ENCODE assay signal across 6 cellular contexts in genomic region chr1:6436277-6436676, GRCh38. TPM values are rescaled to one million over a fixed set of nuclear protein-coding genes. Genes with fewer than 3 reads are reported as not detected.
"Had no signal": no experiment of that assay in that cellular context is flagged by ENCODE, and none has a peak within 500 bp of the region (broad histone marks: within the 10 kb centered on the region; RNA-seq: fewer than 3 reads in every experiment).

No MANE protein-coding gene starts in this region.

RNA-seq across cellular contexts. Expression of gene ESPN, which starts 11.7 kb away (rescaled TPM):
- total RNA-seq: OCI-LY7, RPMI7951, SJSA1 had no signal

RNA-seq across cellular contexts. Expression of gene HES2, which starts 16.6 kb away (rescaled TPM):
- total RNA-seq: OCI-LY7, Right ventricle myocardium inferior, Right ventricle myocardium superior, SJCRH30, SJSA1 had no signal
